32 cellular contexts compared by ENCODE assay signal in genomic region chr4:35189988-35190613, GRCh38.
"Had no signal": no experiment of that assay in that cellular context is flagged by ENCODE, and none has a peak within 500 bp of the region (broad histone marks: within the 10 kb centered on the region; RNA-seq: fewer than 3 reads in every experiment).

No MANE protein-coding gene starts in this region.

- H3K27ac Mint-ChIP-seq: activated B cell treated with CpG ODN at 0.5 μM for 24 hours; activated CD4-positive, alpha-beta T cell treated with anti-CD3 and anti-CD28 coated beads, Interleukin-2, amount 10 ng/mL, durations not matched to agents 24 days and 14 days; activated CD8-positive, alpha-beta memory T cell treated with anti-CD3 and anti-CD28 coated beads, Interleukin-2, amount 10 ng/mL, durations not matched to agents 7 days and 5 days; activated naive CD4-positive, alpha-beta T cell treated with anti-CD3 and anti-CD28 coated beads, Interleukin-2, amount 50 U/mL, for 72 hours; activated naive CD8-positive, alpha-beta T cell treated with anti-CD3 and anti-CD28 coated beads, Interleukin-2, amount 50 U/mL, for 24 hours; activated T-cell treated with anti-CD3 and anti-CD28 coated beads, Interleukin-2, amount 50 U/mL, for 24 hours; activated T-helper 1 cell treated with anti-CD3 and anti-CD28 coated beads, Interleukin-12 subunit alpha, Interleukin-12 subunit beta, Interleukin-2, Interleukin-4 antibody, amounts not matched to agents 30 ng/mL and 10 ng/mL and 1 ng/mL, durations not matched to agents 14 hours and 24 hours and 36 hours; T-helper 17 cell had no signal

- H3K4me1 ChIP-seq: ascending aorta, body of pancreas, SJSA1 had no signal

- H3K36me3 Mint-ChIP-seq: activated CD8-positive, alpha-beta memory T cell treated with anti-CD3 and anti-CD28 coated beads, Interleukin-2, amount 10 ng/mL, durations not matched to agents 7 days and 5 days; activated naive CD4-positive, alpha-beta T cell treated with anti-CD3 and anti-CD28 coated beads, Interleukin-2, amount 50 U/mL, for 72 hours had no signal

- H3K9me3 ChIP-seq: ascending aorta, body of pancreas, SJSA1 had no signal

- H3K27me3 Mint-ChIP-seq: activated B cell treated with CpG ODN at 0.5 μM for 24 hours; activated CD4-positive, alpha-beta T cell treated with anti-CD3 and anti-CD28 coated beads, Interleukin-2, amount 10 ng/mL, durations not matched to agents 24 days and 14 days; activated CD8-positive, alpha-beta memory T cell treated with anti-CD3 and anti-CD28 coated beads, Interleukin-2, amount 10 ng/mL, durations not matched to agents 7 days and 5 days; activated naive CD8-positive, alpha-beta T cell treated with anti-CD3 and anti-CD28 coated beads, Interleukin-2, amount 50 U/mL, for 24 hours; activated T-cell treated with anti-CD3 and anti-CD28 coated beads, Interleukin-2, amount 50 U/mL, for 24 hours; T-helper 17 cell had no signal

- H3K4me1 Mint-ChIP-seq: activated B cell treated with CpG ODN at 0.5 μM for 24 hours; activated CD4-positive, alpha-beta T cell treated with anti-CD3 and anti-CD28 coated beads, Interleukin-2, amount 10 ng/mL, durations not matched to agents 24 days and 14 days; activated CD8-positive, alpha-beta memory T cell treated with anti-CD3 and anti-CD28 coated beads, Interleukin-2, amount 10 ng/mL, durations not matched to agents 7 days and 5 days; activated naive CD8-positive, alpha-beta T cell treated with anti-CD3 and anti-CD28 coated beads, Interleukin-2, amount 50 U/mL, for 24 hours; T-helper 17 cell had no signal

- H3K9me3 Mint-ChIP-seq: activated T-cell treated with anti-CD3 and anti-CD28 coated beads, Interleukin-2, amount 50 U/mL, for 24 hours; activated T-helper 1 cell treated with anti-CD3 and anti-CD28 coated beads, Interleukin-12 subunit alpha, Interleukin-12 subunit beta, Interleukin-2, Interleukin-4 antibody, amounts not matched to agents 30 ng/mL and 10 ng/mL and 1 ng/mL, durations not matched to agents 14 hours and 24 hours and 36 hours had no signal

- H3K36me3 ChIP-seq: ascending aorta, SJSA1 had no signal

- DNase-seq: activated B cell treated with CpG ODN at 0.5 μM for 24 hours; activated CD4-positive, alpha-beta T cell treated with anti-CD3 and anti-CD28 coated beads for 1 hour; activated CD4-positive, alpha-beta T cell treated with anti-CD3 and anti-CD28 coated beads, Interleukin-2, amount 10 ng/mL, durations not matched to agents 24 days and 14 days; activated CD4-positive, alpha-beta T cell treated with anti-CD3 and anti-CD28 coated beads, Interleukin-2, amount 50 U/mL, for 48 hours; activated CD8-positive, alpha-beta memory T cell treated with anti-CD3 and anti-CD28 coated beads, Interleukin-2, amount 10 ng/mL, durations not matched to agents 7 days and 5 days; activated effector memory CD4-positive, alpha-beta T cell treated with Interleukin-2 at 50 U/mL for 16 hours; activated naive CD4-positive, alpha-beta T cell treated with Interleukin-2 at 50 U/mL for 16 hours; activated naive CD8-positive, alpha-beta T cell treated with anti-CD3 and anti-CD28 coated beads, Interleukin-2, amount 50 U/mL, for 24 hours; activated T-cell treated with anti-CD3 and anti-CD28 coated beads, Interleukin-2, amount 50 U/mL, for 24 hours; amniotic stem cell; body of pancreas; central memory CD4-positive, alpha-beta T cell; Karpas-422; MM.1S; NCI-H1105 treated with DMSO at 0.1 percent for 48 hours; NCI-H1436 treated with DMSO at 0.1 percent for 48 hours; NCI-H1930; NCI-H2171; NCI-H2227 treated with DMSO at 0.1 percent for 48 hours; NCI-H446 treated with DMSO at 0.1 percent for 48 hours; NCI-H524 treated with DMSO at 0.1 percent for 48 hours; PC-3; SHP77; T-helper 17 cell; T-helper 9 cell had no signal

- H3K4me3 ChIP-seq: ascending aorta, body of pancreas, SJSA1 had no signal

- H3K4me3 Mint-ChIP-seq: activated B cell treated with CpG ODN at 0.5 μM for 24 hours; activated CD4-positive, alpha-beta T cell treated with anti-CD3 and anti-CD28 coated beads, Interleukin-2, amount 10 ng/mL, durations not matched to agents 24 days and 14 days; activated CD8-positive, alpha-beta memory T cell treated with anti-CD3 and anti-CD28 coated beads, Interleukin-2, amount 10 ng/mL, durations not matched to agents 7 days and 5 days; activated naive CD8-positive, alpha-beta T cell treated with anti-CD3 and anti-CD28 coated beads, Interleukin-2, amount 50 U/mL, for 24 hours; activated T-cell treated with anti-CD3 and anti-CD28 coated beads, Interleukin-2, amount 50 U/mL, for 24 hours; activated T-helper 1 cell treated with anti-CD3 and anti-CD28 coated beads, Interleukin-12 subunit alpha, Interleukin-12 subunit beta, Interleukin-2, Interleukin-4 antibody, amounts not matched to agents 30 ng/mL and 10 ng/mL and 1 ng/mL, durations not matched to agents 14 hours and 24 hours and 36 hours; T-helper 17 cell had no signal

- ATAC-seq: activated CD8-positive, alpha-beta memory T cell treated with anti-CD3 and anti-CD28 coated beads, Interleukin-2, amount 10 ng/mL, durations not matched to agents 7 days and 5 days; activated naive CD4-positive, alpha-beta T cell treated with anti-CD3 and anti-CD28 coated beads, Interleukin-2, amount 50 U/mL, for 72 hours; activated naive CD8-positive, alpha-beta T cell treated with anti-CD3 and anti-CD28 coated beads, Interleukin-2, amount 50 U/mL, for 24 hours; body of pancreas; PC-3; SK-N-SH treated with all-trans-retinoic acid at 6 μM for 48 hours; T-helper 17 cell had no signal

- H3K27me3 ChIP-seq: ascending aorta, body of pancreas, SJSA1 had no signal

- H3K27ac ChIP-seq: ascending aorta, body of pancreas, SJSA1 had no signal

- FAIRE-seq: bronchial epithelial cell, RCC 7860 had no signal
